In the genomic region with DNA sequence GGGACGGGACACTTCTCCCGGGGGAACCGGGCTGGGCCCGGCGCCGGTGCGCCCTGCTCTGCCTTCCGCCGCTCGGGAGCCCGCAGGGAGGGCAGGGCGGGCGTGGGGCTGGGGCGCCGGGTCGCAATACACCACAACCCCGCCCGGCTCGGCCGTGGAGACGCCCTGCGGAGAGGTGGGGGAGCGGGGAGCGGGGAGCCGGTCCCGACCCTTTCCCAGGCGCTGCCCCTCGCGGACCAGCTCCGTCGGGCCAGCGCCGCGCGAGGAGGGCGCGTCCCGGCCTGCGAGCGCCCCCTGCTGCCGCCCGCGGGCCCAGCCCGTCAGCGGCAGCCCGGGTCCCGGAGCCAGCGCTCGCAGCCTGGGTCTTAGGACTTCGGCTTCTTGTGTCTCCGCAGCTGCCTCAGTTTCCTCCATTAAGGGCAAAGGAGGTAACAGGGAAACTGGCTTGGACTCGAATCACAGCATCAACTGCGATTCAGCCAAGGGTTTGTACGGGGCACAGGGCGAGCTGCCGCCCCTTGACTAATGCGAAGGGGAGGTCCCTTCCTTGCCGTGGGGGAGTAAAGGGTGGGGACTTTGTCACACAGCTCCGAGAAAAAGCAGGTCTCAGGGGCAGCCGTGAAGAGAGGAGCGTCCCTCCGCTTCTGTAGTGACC, we compare ENCODE assay signal across 1 cellular context.
A peak's percentile ranks its signal among the peaks of the same experiment; 100 is the strongest.
TF ChIP-seq lines count a peak whose summit lies in the region.

No MANE protein-coding gene starts in this region.

TF ChIP-seq in GM12878, 131 proteins besides CTCF, POLR2A, EP300 and RAD21 (continued from another document):
- TF ChIP-seq, protein P1, sequence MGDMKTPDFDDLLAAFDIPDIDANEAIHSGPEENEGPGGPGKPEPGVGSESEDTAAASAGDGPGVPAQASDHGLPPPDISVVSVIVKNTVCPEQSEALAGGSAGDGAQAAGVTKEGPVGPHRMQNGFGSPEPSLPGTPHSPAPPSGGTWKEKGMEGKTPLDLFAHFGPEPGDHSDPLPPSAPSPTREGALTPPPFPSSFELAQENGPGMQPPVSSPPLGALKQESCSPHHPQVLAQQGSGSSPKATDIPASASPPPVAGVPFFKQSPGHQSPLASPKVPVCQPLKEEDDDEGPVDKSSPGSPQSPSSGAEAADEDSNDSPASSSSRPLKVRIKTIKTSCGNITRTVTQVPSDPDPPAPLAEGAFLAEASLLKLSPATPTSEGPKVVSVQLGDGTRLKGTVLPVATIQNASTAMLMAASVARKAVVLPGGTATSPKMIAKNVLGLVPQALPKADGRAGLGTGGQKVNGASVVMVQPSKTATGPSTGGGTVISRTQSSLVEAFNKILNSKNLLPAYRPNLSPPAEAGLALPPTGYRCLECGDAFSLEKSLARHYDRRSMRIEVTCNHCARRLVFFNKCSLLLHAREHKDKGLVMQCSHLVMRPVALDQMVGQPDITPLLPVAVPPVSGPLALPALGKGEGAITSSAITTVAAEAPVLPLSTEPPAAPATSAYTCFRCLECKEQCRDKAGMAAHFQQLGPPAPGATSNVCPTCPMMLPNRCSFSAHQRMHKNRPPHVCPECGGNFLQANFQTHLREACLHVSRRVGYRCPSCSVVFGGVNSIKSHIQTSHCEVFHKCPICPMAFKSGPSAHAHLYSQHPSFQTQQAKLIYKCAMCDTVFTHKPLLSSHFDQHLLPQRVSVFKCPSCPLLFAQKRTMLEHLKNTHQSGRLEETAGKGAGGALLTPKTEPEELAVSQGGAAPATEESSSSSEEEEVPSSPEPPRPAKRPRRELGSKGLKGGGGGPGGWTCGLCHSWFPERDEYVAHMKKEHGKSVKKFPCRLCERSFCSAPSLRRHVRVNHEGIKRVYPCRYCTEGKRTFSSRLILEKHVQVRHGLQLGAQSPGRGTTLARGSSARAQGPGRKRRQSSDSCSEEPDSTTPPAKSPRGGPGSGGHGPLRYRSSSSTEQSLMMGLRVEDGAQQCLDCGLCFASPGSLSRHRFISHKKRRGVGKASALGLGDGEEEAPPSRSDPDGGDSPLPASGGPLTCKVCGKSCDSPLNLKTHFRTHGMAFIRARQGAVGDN (IDR thresholded peaks at IDR 0.05): no peak
- TF ChIP-seq DPF2 (IDR thresholded peaks at IDR 0.05): peak; percentile 61; the same call in 1 of the 2 replicates
- 0 out of 2 replicates have a peak, but pooled peaks have one; percentile 10 for TF ChIP-seq HCFC1 (IDR thresholded peaks at IDR 0.05; ENCODE audit: low read length)
- TF ChIP-seq SMC3 (IDR thresholded peaks at IDR 0.05; ENCODE audit: borderline replicate concordance, low read length): peak; percentile 60
- peak; percentile 60; the same call in 1 of the 2 replicates for TF ChIP-seq GATAD2B (conservative IDR thresholded peaks at IDR 0.05; ENCODE audit: low read depth)
- peak; percentile 64 for TF ChIP-seq NR2F1 (conservative IDR thresholded peaks at IDR 0.05)
- peak; percentile 63; the same call in 1 of the 2 replicates for TF ChIP-seq ZNF592 (IDR thresholded peaks at IDR 0.05)
- TF ChIP-seq ZNF207 (IDR thresholded peaks at IDR 0.05; ENCODE audit: borderline replicate concordance): 0 out of 2 replicates have a peak, but pooled peaks have one; percentile 67
- TF ChIP-seq ZNF217 (IDR thresholded peaks at IDR 0.05): peak; percentile 69
- TF ChIP-seq SMARCA5 (IDR thresholded peaks at IDR 0.05): peak; percentile 85; the same call in 1 of the 2 replicates
- TF ChIP-seq POU2F2 (IDR thresholded peaks at IDR 0.05; ENCODE audit: borderline replicate concordance, low read depth, low read length): no peak
- no peak for TF ChIP-seq YBX1 (IDR thresholded peaks at IDR 0.05)
- TF ChIP-seq PKNOX1 (IDR thresholded peaks at IDR 0.05): no peak
- TF ChIP-seq BHLHE40 (IDR thresholded peaks at IDR 0.05; ENCODE audit: borderline replicate concordance in 1 of 2, low read depth in 2 of 2, low read length in 1 of 2): peak in 1 of 2 experiments; percentile 37; a peak in 2 of 4 replicates
- peak; percentile 28 for TF ChIP-seq KLF5 (IDR thresholded peaks at IDR 0.05; ENCODE audit: partially characterized antibody)
- TF ChIP-seq IKZF2 (IDR thresholded peaks at IDR 0.05): no peak
- peak; percentile 40 for TF ChIP-seq RELA (IDR thresholded peaks at IDR 0.05; ENCODE audit: borderline replicate concordance, partially characterized antibody)
- peak; percentile 92 for TF ChIP-seq IKZF1 (conservative IDR thresholded peaks at IDR 0.05)
- TF ChIP-seq NR2C1 (IDR thresholded peaks at IDR 0.05): no peak
- TF ChIP-seq ZZZ3 (IDR thresholded peaks at IDR 0.05; ENCODE audit: control insufficient read depth, insufficient read length, low read depth): no peak
- no peak for TF ChIP-seq TAF1 (IDR thresholded peaks at IDR 0.05; ENCODE audit: borderline replicate concordance, low read depth, low read length)
- TF ChIP-seq LARP7 (IDR thresholded peaks at IDR 0.05): peak; percentile 89; the same call in 1 of the 2 replicates
- TF ChIP-seq ZNF384 (IDR thresholded peaks at IDR 0.05; ENCODE audit: borderline replicate concordance, low read depth, low read length): no peak
- TF ChIP-seq, protein P2, sequence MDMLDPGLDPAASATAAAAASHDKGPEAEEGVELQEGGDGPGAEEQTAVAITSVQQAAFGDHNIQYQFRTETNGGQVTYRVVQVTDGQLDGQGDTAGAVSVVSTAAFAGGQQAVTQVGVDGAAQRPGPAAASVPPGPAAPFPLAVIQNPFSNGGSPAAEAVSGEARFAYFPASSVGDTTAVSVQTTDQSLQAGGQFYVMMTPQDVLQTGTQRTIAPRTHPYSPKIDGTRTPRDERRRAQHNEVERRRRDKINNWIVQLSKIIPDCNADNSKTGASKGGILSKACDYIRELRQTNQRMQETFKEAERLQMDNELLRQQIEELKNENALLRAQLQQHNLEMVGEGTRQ (IDR thresholded peaks at IDR 0.05; ENCODE audit: borderline replicate concordance, low read depth, low read length): no peak
- peak; percentile 54; the same call in 1 of the 2 replicates for TF ChIP-seq YY1 (IDR thresholded peaks at IDR 0.05; ENCODE audit: low read depth, low read length)
